In the genomic region with DNA sequence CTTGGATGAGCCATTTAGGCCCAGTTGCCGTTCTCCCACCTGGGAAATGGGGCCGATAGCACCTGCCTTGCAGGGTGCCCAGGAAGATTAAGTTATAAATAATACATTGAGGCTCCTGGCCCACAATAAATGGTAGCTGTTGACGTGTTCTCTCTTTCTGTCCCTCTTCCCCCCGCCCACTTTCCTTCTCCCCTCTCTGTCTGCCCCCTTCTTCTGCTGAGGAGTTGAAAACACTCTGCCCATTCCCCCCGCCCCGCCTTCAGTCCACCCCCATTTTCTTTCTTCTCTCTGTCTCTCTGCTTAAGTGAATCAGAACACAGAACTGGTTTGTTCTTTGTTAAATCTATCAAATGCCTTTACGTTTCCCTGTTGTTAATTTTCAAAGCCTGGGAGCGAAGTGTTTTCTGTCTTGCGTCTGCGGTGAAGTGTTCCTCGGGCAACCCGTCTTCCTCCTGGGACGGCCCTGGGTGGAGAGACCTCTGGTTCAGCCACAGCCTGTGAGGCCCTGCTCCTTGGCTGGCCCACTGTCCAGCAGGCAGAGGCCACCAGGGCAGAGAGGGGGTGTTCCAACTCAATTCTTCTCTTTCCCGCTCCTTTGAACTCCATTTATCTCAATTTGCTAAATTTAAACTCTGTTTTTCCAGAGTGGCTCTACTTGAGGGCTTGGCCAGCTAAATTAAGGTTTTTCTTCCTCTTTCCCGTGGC, we compare ENCODE assay signal across 10 cellular contexts. TPM values are rescaled to one million over a fixed set of nuclear protein-coding genes. Genes with fewer than 3 reads are reported as not detected.
DNase-seq lines count a peak whose midpoint lies in the region; ATAC-seq and TF ChIP-seq lines count a peak whose summit lies in the region.
"Had no signal": no experiment of that assay in that cellular context is flagged by ENCODE, and none has a peak within 500 bp of the region (broad histone marks: within the 10 kb centered on the region; RNA-seq: fewer than 3 reads in every experiment).

No MANE protein-coding gene starts in this region.

- no peaks in the 10 kb centered on the region for H3K9me3 ChIP-seq in CD8-positive, alpha-beta T cell (ENCODE audit: low read length)
- H3K9me3 ChIP-seq in left ventricle myocardium inferior (replicated peaks): no peaks in the 10 kb centered on the region

- H3K4me3 Mint-ChIP-seq in CD8-positive, alpha-beta T cell: peak overlapping the region; percentile 68
- peak overlapping the region; percentile 45 to 86 (median 50) for H3K4me3 Mint-ChIP-seq in T-cell
- H3K4me3 Mint-ChIP-seq: dendritic cell treated with granulocyte-macrophage colony-stimulating factor and Interleukin-4, amounts not matched to agents 40 ng/mL and 50 ng/mL, for 4 days had no signal

- H3K27me3 Mint-ChIP-seq in CD8-positive, alpha-beta T cell (ENCODE audit: low read depth): no peaks in the 10 kb centered on the region
- H3K27me3 Mint-ChIP-seq in T-cell: no peaks in the 10 kb centered on the region

- CTCF ChIA-PET in CD8-positive, alpha-beta T cell (lab: Charles Lee): interaction anchor here (1.2 to 1.8 kb wide), 2 partner anchors 15 to 37 kb away, joined by 3 to 5 read pairs; no protein-coding TSS in a partner anchor
- CTCF ChIA-PET in T-cell (lab: Charles Lee): no interaction called here

- peaks cover 84% of the 10 kb centered on the region for H3K4me1 ChIP-seq in CD8-positive, alpha-beta T cell (ENCODE audit: insufficient read depth, low read length)
- H3K4me1 ChIP-seq in left ventricle myocardium inferior: peaks cover 70% of the 10 kb centered on the region

- TF ChIP-seq CTCF in CD8-positive, alpha-beta T cell (IDR thresholded peaks at IDR 0.05): no peak
- TF ChIP-seq CTCF in left ventricle myocardium inferior (IDR thresholded peaks at IDR 0.05; ENCODE audit: borderline replicate concordance) (no peak), foreskin fibroblast (IDR thresholded peaks at IDR 0.05; ENCODE audit: low read depth, low read length) (no peak)

- no peak overlapping the region for H3K27ac ChIP-seq in CD8-positive, alpha-beta T cell (ENCODE audit: low read depth, low read length)
- peak overlapping the region; percentile 71 for H3K27ac ChIP-seq in left ventricle myocardium inferior (replicated peaks)

- H3K36me3 Mint-ChIP-seq in CD8-positive, alpha-beta T cell: peaks cover 50% of the 10 kb centered on the region
- peaks cover 30% of the 10 kb centered on the region for H3K36me3 Mint-ChIP-seq in T-cell

- no peaks in the 10 kb centered on the region for H3K27me3 ChIP-seq in CD8-positive, alpha-beta T cell (ENCODE audit: insufficient read depth, low read length)
- H3K27me3 ChIP-seq in left ventricle myocardium inferior (ENCODE audit: low read depth): no peaks in the 10 kb centered on the region

- ATAC-seq in CD8-positive, alpha-beta T cell: no peak
- ATAC-seq in T-cell (replicated peaks in 1 of 4): no peak
- no peak for ATAC-seq in GM18867 (IDR thresholded peaks at IDR 0.05; ENCODE audit: unreplicated experiment)

- peaks cover 84% of the 10 kb centered on the region for H3K4me1 Mint-ChIP-seq in CD8-positive, alpha-beta T cell (ENCODE audit: low read depth)
- H3K4me1 Mint-ChIP-seq in T-cell: peaks cover 78 to 100% (median 79%) of the 10 kb centered on the region in 3 donors

- peaks cover 9% of the 10 kb centered on the region for H3K36me3 ChIP-seq in CD8-positive, alpha-beta T cell (ENCODE audit: insufficient read depth, low read length)
- H3K36me3 ChIP-seq in left ventricle myocardium inferior: peaks cover 11% of the 10 kb centered on the region

- peak overlapping the region; percentile 99 for H3K27ac Mint-ChIP-seq in CD8-positive, alpha-beta T cell
- peak overlapping the region; percentile 91 to 99 for H3K27ac Mint-ChIP-seq in T-cell
- H3K27ac Mint-ChIP-seq: dendritic cell treated with granulocyte-macrophage colony-stimulating factor and Interleukin-4, amounts not matched to agents 40 ng/mL and 50 ng/mL, for 4 days had no signal

- H3K4me3 ChIP-seq in CD8-positive, alpha-beta T cell (ENCODE audit: low read depth, low read length): no peak overlapping the region
- H3K4me3 ChIP-seq in left ventricle myocardium inferior (no peak overlapping the region), foreskin fibroblast (ENCODE audit: low read depth in 1 of 2, low read length in 2 of 2) (no peak overlapping the region)

- H3K9me3 Mint-ChIP-seq in CD8-positive, alpha-beta T cell: no peaks in the 10 kb centered on the region
- no peaks in the 10 kb centered on the region for H3K9me3 Mint-ChIP-seq in T-cell
- H3K9me3 Mint-ChIP-seq: dendritic cell treated with granulocyte-macrophage colony-stimulating factor and Interleukin-4, amounts not matched to agents 40 ng/mL and 50 ng/mL, for 4 days had no signal

- peak in 2 of 7 experiments; percentile 47 to 53 for DNase-seq in CD8-positive, alpha-beta T cell
- DNase-seq in T-cell (peak in 8 of 34 experiments; percentile 7 to 49 (median 28)), left ventricle myocardium inferior (no peak), retina (peak; percentile 60), NCI-H526 treated with DMSO at 0.1 percent for 48 hours (lab: John Stamatoyannopoulos, UW) (no peak), foreskin fibroblast (no peak)
- DNase-seq: activated gamma-delta T cell; stimulated activated CD4-positive, alpha-beta T cell treated with anti-CD3 and anti-CD28 coated beads, Interleukin-2, amount 100 ng/mL, for 48 hours had no signal

- POLR2A ChIA-PET in CD8-positive, alpha-beta T cell (lab: Charles Lee): interaction anchor here (1.3 kb wide), 1 partner anchor 12 kb away, joined by 3 read pairs; no protein-coding TSS in a partner anchor
- POLR2A ChIA-PET in T-cell (lab: Charles Lee): no interaction called here

- intact Hi-C loops in CD8-positive, alpha-beta T cell (cut with DNase I, micrococcal nuclease): no loop called here
- intact Hi-C loops in left ventricle myocardium inferior (cut with micrococcal nuclease): no loop called here

RNA-seq across cellular contexts. Expression of a gene that starts 29.3 kb away (rescaled TPM):
- total RNA-seq in CD8-positive, alpha-beta T cell: 10 to 100 TPM; 18.9 to 20.2 TPM
- 10 to 100 TPM; 22.4 to 28.9 (median 25.9) TPM for total RNA-seq in T-cell
- total RNA-seq in left ventricle myocardium inferior: 45.2 TPM

RNA-seq across cellular contexts. Expression of a gene that starts 49.1 kb away (rescaled TPM):
- 10 to 100 TPM; 22.9 to 25.7 TPM for total RNA-seq in CD8-positive, alpha-beta T cell
- total RNA-seq in T-cell (10 to 100 TPM; 39.6 to 48.1 (median 41.6) TPM), left ventricle myocardium inferior (252 TPM)
